Comparison of ENCODE assay signal across 11 cellular contexts in the genomic region with DNA sequence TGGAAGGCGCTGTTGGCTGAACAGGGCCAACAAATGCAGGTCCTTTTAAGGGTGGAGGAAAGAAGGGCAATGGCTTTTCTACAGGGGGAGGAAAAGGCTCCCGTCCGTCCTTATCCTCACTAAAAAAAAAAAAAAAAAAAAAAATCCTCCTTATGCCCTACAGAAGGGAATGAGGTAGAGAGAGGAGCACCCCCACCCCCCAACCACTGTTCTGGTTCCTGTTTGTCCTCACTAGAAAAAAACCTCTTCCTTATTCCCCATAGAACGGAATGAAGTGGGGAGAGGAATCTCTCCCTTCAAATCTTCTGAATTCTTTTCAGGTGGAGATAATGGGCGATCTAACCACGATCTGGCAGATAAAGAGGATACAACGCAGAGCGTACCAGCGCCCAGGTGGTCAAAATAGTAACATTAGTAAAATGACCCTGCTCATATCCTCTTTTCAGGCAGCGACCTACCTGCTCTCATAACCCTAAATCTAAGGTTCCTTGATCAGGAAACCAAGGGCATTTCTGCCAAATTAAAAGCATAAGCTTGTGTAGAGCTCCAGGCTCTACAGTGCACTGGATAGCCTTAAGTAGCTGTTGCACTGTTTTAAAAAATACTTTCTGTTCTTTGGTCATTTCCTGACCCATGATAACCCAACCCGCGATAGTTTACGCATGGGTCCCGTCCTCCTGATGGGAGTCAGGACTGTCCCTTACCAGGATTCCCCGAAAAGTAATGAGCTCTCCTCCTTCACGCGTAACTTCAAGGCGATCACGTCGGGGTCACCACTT. TPM values are rescaled to one million over a fixed set of nuclear protein-coding genes. Genes with fewer than 3 reads are reported as not detected.
DNase-seq lines count a peak whose midpoint lies in the region; ATAC-seq and TF ChIP-seq lines count a peak whose summit lies in the region.
"Not testable (repeated sequence)": the region's sequence is repeated elsewhere in the genome, so short reads cannot be mapped to it uniquely, and the experiment has no call there.
"Had no signal": no experiment of that assay in that cellular context is flagged by ENCODE, and none has a peak within 500 bp of the region (broad histone marks: within the 10 kb centered on the region; RNA-seq: fewer than 3 reads in every experiment).

No MANE protein-coding gene starts in this region.

- H3K9me3 ChIP-seq in right lobe of liver: not testable (repeated sequence)

- no CpG with 5 or more reads among the region's 20 CpGs for WGBS in right lobe of liver (ENCODE audit: insufficient coverage, low coverage, low lambda C conversion rate, missing lambda C conversion rate)

- ATAC-seq in GM18909 (IDR thresholded peaks at IDR 0.05; ENCODE audit: poor library complexity, unreplicated experiment): peak; percentile 46
- peak; percentile 53 for ATAC-seq in GM21390 (IDR thresholded peaks at IDR 0.05; ENCODE audit: unreplicated experiment)
- peak; percentile 40 for ATAC-seq in HG02678 (IDR thresholded peaks at IDR 0.05; ENCODE audit: unreplicated experiment)
- peak; percentile 27 for ATAC-seq in HG03039 (IDR thresholded peaks at IDR 0.05; ENCODE audit: unreplicated experiment)
- peak; percentile 24 for ATAC-seq in HG03565 (IDR thresholded peaks at IDR 0.05; ENCODE audit: unreplicated experiment)
- ATAC-seq in activated naive CD8-positive, alpha-beta T cell treated with anti-CD3 and anti-CD28 coated beads, Interleukin-2, amount 50 U/mL, for 24 hours: peak; percentile 33
- peak in 3 of 4 donors; percentile 31 to 42 (median 33) for ATAC-seq in right lobe of liver

- not testable (repeated sequence) for DNase-seq in activated naive CD8-positive, alpha-beta T cell treated with anti-CD3 and anti-CD28 coated beads, Interleukin-2, amount 50 U/mL, for 24 hours; right lobe of liver

- intact Hi-C loops in right lobe of liver (cut with DNase I): not testable (repeated sequence)

- H3K4me3 ChIP-seq in right lobe of liver: not testable (repeated sequence)

- not testable (repeated sequence) for TF ChIP-seq CTCF in right lobe of liver (IDR thresholded peaks at IDR 0.05)

- not testable (repeated sequence) for H3K27ac Mint-ChIP-seq in activated naive CD8-positive, alpha-beta T cell treated with anti-CD3 and anti-CD28 coated beads, Interleukin-2, amount 50 U/mL, for 24 hours

- not testable (repeated sequence) for TF ChIP-seq POLR2A in right lobe of liver (IDR thresholded peaks at IDR 0.05)

- not testable (repeated sequence) for H3K36me3 ChIP-seq in right lobe of liver

- H3K4me1 ChIP-seq in right lobe of liver: not testable (repeated sequence)

- not testable (repeated sequence) for H3K27me3 ChIP-seq in right lobe of liver

- not testable (repeated sequence) for H3K4me3 Mint-ChIP-seq in activated naive CD8-positive, alpha-beta T cell treated with anti-CD3 and anti-CD28 coated beads, Interleukin-2, amount 50 U/mL, for 24 hours

- H3K27me3 Mint-ChIP-seq in activated naive CD8-positive, alpha-beta T cell treated with anti-CD3 and anti-CD28 coated beads, Interleukin-2, amount 50 U/mL, for 24 hours: not testable (repeated sequence)

- not testable (repeated sequence) for H3K36me3 Mint-ChIP-seq in activated naive CD8-positive, alpha-beta T cell treated with anti-CD3 and anti-CD28 coated beads, Interleukin-2, amount 50 U/mL, for 24 hours (ENCODE audit: low read depth)

- not testable (repeated sequence) for H3K9me3 Mint-ChIP-seq in activated naive CD8-positive, alpha-beta T cell treated with anti-CD3 and anti-CD28 coated beads, Interleukin-2, amount 50 U/mL, for 24 hours

- H3K27ac ChIP-seq in right lobe of liver: not testable (repeated sequence)

- not testable (repeated sequence) for H3K4me1 Mint-ChIP-seq in activated naive CD8-positive, alpha-beta T cell treated with anti-CD3 and anti-CD28 coated beads, Interleukin-2, amount 50 U/mL, for 24 hours

RNA-seq across cellular contexts. Expression of gene CXorf49B, which starts 20.6 kb away (rescaled TPM):
- total RNA-seq in right lobe of liver: not detected
- total RNA-seq: activated CD8-positive, alpha-beta memory T cell treated with anti-CD3 and anti-CD28 coated beads for 36 hours; activated T-cell treated with anti-CD3 and anti-CD28 coated beads, Interleukin-2, amount 50 U/mL, for 4 hours; fibroblast of villous mesenchyme; tibial nerve had no signal
